Comparison of ENCODE assay signal across 12 cellular contexts in the genomic region with DNA sequence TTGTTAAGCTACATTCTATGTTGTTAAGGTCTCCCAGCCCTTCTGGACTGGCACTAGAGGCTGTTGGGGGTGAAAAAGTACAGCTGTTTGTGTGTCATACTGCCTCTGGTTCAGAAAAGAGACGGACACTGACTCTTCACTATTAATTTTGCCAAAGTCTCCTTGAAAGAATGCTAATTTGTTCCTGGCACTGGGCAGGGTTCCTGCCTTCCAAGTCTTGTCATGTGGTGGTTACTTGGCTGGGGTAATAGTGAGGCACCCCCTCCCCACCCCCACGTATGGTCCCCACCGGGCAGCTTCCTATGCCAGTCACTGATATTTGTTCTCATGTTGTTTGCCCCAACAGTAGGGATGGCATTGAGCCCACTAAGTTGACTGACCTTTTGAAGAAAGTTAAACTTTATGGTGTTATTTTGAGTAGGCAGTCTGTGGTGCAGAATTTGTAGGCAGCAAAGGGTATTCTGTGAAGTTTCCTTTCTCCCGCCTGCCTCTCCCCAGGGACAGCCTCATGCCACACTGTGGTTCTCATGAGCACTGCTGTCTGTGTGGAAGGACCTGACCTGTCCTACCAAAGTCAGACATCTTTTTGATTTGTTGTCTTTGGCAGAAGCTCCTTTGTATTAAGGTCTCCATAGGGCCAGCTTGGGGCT. TPM values are rescaled to one million over a fixed set of nuclear protein-coding genes. Genes with fewer than 3 reads are reported as not detected.
DNase-seq lines count a peak whose midpoint lies in the region; ATAC-seq and TF ChIP-seq lines count a peak whose summit lies in the region.
"Had no signal": no experiment of that assay in that cellular context is flagged by ENCODE, and none has a peak within 500 bp of the region (broad histone marks: within the 10 kb centered on the region; RNA-seq: fewer than 3 reads in every experiment).

No MANE protein-coding gene starts in this region.

- intact Hi-C loops in Right ventricle myocardium inferior (cut with DNase I) (no loop called here), cardiac septum (cut with DNase I) (no loop called here)

- H3K4me3 ChIP-seq in lung (no peak overlapping the region), brain microvascular endothelial cell (ENCODE audit: low read depth, low read length) (no peak overlapping the region)
- H3K4me3 ChIP-seq: GM23248, transverse colon had no signal

- peaks cover 22% of the 10 kb centered on the region for H3K36me3 Mint-ChIP-seq in brain
- peaks cover 19% of the 10 kb centered on the region for H3K36me3 Mint-ChIP-seq in activated T-cell treated with anti-CD3 and anti-CD28 coated beads, Interleukin-2, amount 50 U/mL, for 24 hours (ENCODE audit: low read depth)

- peaks cover 14 to 24% of the 10 kb centered on the region in 2 donors for H3K4me1 ChIP-seq in lung (ENCODE audit: control insufficient read depth in 2 of 2, insufficient read depth in 2 of 2, low read length in 2 of 2)

- H3K27me3 Mint-ChIP-seq in brain, result no peaks in the 10 kb centered on the region
- H3K27me3 Mint-ChIP-seq in activated T-cell treated with anti-CD3 and anti-CD28 coated beads, Interleukin-2, amount 50 U/mL, for 24 hours, result no peaks in the 10 kb centered on the region

- no peaks in the 10 kb centered on the region for H3K9me3 ChIP-seq in lung (ENCODE audit: control insufficient read depth in 2 of 2, insufficient read depth in 1 of 2, low read length in 1 of 2)
- H3K9me3 ChIP-seq: transverse colon had no signal

- H3K9me3 Mint-ChIP-seq in brain, result no peaks in the 10 kb centered on the region
- H3K9me3 Mint-ChIP-seq in activated T-cell treated with anti-CD3 and anti-CD28 coated beads, Interleukin-2, amount 50 U/mL, for 24 hours, result no peaks in the 10 kb centered on the region

- WGBS in lung, 2 donors, result 64 to 90% methylated on average over 4 of the region's 4 CpGs

- ATAC-seq in Right ventricle myocardium inferior, result peak; percentile 62
- no peak for ATAC-seq in lung (ENCODE audit: insufficient read depth, low FRiP score)
- no peak for ATAC-seq in HG03520 (IDR thresholded peaks at IDR 0.05; ENCODE audit: unreplicated experiment)

- TF ChIP-seq CTCF in brain (conservative IDR thresholded peaks at IDR 0.05) (no peak), lung (IDR thresholded peaks at IDR 0.05; ENCODE audit: control extremely low read depth, extremely low read depth) (no peak), brain microvascular endothelial cell (IDR thresholded peaks at IDR 0.05; ENCODE audit: low read depth, low read length, missing control alignments) (no peak)

- H3K36me3 ChIP-seq in lung (ENCODE audit: control insufficient read depth in 2 of 2, insufficient read depth in 2 of 2, low read length in 2 of 2) (peaks cover 0 to 2% of the 10 kb centered on the region in 2 donors), brain microvascular endothelial cell (replicated peaks) (no peaks in the 10 kb centered on the region)
- H3K36me3 ChIP-seq: transverse colon had no signal

- DNase-seq in Right ventricle myocardium inferior (ENCODE audit: missing footprints), result no peak
- no peak for DNase-seq in cardiac septum (ENCODE audit: low spot score)
- DNase-seq in lung (ENCODE audit: low spot score), result no peak
- no peak for DNase-seq in AG20443 (ENCODE audit: low spot score)
- DNase-seq in activated T-cell treated with anti-CD3 and anti-CD28 coated beads, Interleukin-2, amount 50 U/mL, for 24 hours, result no peak
- no peak for DNase-seq in brain microvascular endothelial cell
- DNase-seq: GM23248, NCI-H526, T-helper 1 cell, transverse colon had no signal

- H3K27ac ChIP-seq in lung (ENCODE audit: low read depth in 1 of 2, low read length in 1 of 2) (peak overlapping the region; percentile 2 to 37), brain microvascular endothelial cell (no peak overlapping the region)
- H3K27ac ChIP-seq: GM23248 had no signal

- H3K4me1 Mint-ChIP-seq in brain, result peaks cover 41% of the 10 kb centered on the region
- H3K4me1 Mint-ChIP-seq in activated T-cell treated with anti-CD3 and anti-CD28 coated beads, Interleukin-2, amount 50 U/mL, for 24 hours (ENCODE audit: low read depth), result peaks cover 45% of the 10 kb centered on the region

- peak overlapping the region in 2 of 5 experiments; percentile 32 to 63 for H3K4me3 Mint-ChIP-seq in brain
- H3K4me3 Mint-ChIP-seq in activated T-cell treated with anti-CD3 and anti-CD28 coated beads, Interleukin-2, amount 50 U/mL, for 24 hours, result no peak overlapping the region

- in situ Hi-C loops in brain microvascular endothelial cell (cut with HindIII; ENCODE audit: low pct_ligation_motif_present, low sequenced_read_pairs), result no loop called here

- peak overlapping the region in 3 of 5 experiments; percentile 66 to 87 (median 84) for H3K27ac Mint-ChIP-seq in brain
- H3K27ac Mint-ChIP-seq in activated T-cell treated with anti-CD3 and anti-CD28 coated beads, Interleukin-2, amount 50 U/mL, for 24 hours, result no peak overlapping the region

- H3K27me3 ChIP-seq in lung (ENCODE audit: control insufficient read depth, insufficient read depth), result no peaks in the 10 kb centered on the region
- no peaks in the 10 kb centered on the region for H3K27me3 ChIP-seq in brain microvascular endothelial cell (replicated peaks)
- H3K27me3 ChIP-seq: transverse colon had no signal

RNA-seq across cellular contexts. Expression of a gene that starts 8.7 kb away (rescaled TPM):
- total RNA-seq in Right ventricle myocardium inferior (57.2 TPM), cardiac septum (84.0 TPM), lung (10 to 100 TPM; 39.4 to 50.8 TPM)
- polyA plus RNA-seq in brain (ENCODE audit: insufficient read depth, low read depth, low replicate concordance) (40.9 TPM), lung (10 to 100 TPM; 15.7 to 34.6 TPM)

RNA-seq across cellular contexts. Expression of a gene that starts 15.7 kb away (rescaled TPM):
- total RNA-seq in Right ventricle myocardium inferior (35.8 TPM), cardiac septum (16.7 TPM), lung (10 to 100 TPM; 47.9 to 50.0 TPM)
- polyA plus RNA-seq in brain (ENCODE audit: insufficient read depth, low read depth, low replicate concordance) (172 TPM), lung (10 to 100 TPM; 67.3 to 74.1 TPM)

RNA-seq across cellular contexts. Expression of a gene that starts 22.6 kb away (rescaled TPM):
- total RNA-seq in Right ventricle myocardium inferior, result 86.3 TPM
- total RNA-seq in cardiac septum, result 74.9 TPM
- polyA plus RNA-seq in brain (ENCODE audit: insufficient read depth, low read depth, low replicate concordance), result 120 TPM
- 10 to 100 TPM; 89.2 to 93.8 TPM for total RNA-seq in lung
- 100 to 1,000 TPM in 1 of 2 donors, 10 to 100 TPM in 1; 88.3 to 160 TPM for polyA plus RNA-seq in lung
